8 cellular contexts compared by ENCODE assay signal in the genomic region with DNA sequence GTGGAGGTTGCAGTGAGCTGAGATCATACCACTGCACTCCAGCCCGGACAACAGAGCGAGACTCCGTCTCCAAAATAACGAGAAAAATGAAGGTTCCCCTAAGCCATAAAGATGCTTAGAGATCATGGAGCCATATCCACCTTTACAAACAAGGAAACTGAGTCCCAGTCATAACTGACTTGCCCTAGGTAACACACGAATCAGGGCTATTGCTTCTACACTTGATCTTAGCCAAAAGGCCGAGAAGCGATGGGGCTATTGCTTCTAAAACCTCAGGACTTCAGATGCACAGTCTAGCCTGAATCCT. TPM values are rescaled to one million over a fixed set of nuclear protein-coding genes. Genes with fewer than 3 reads are reported as not detected.
DNase-seq lines count a peak whose midpoint lies in the region; ATAC-seq and TF ChIP-seq lines count a peak whose summit lies in the region.

No MANE protein-coding gene starts in this region.

- DNase-seq in AG10803 (ENCODE audit: low read depth): no peak
- DNase-seq in Jurkat, Clone E6-1 (ENCODE audit: low read depth, low spot score): no peak
- no peak for DNase-seq in natural killer cell
- DNase-seq in Kasumi-1 (lab: John Stamatoyannopoulos, UW): no peak
- DNase-seq in HCEC 1CT: no peak
- DNase-seq in stimulated activated CD4-positive, alpha-beta T cell treated with anti-CD3 and anti-CD28 coated beads, Interleukin-4, amount 100 ng/mL, for 24 hours: no peak

- intact Hi-C loops in natural killer cell (cut with micrococcal nuclease): loop anchor here (10.0 kb wide), 2 partner anchors 241 to 361 kb away; partner anchors contain the start of genes GYS1, PPP1R15A and RUVBL2

- peak overlapping the region; percentile 86 for H3K4me3 Mint-ChIP-seq in natural killer cell

- H3K4me3 ChIP-seq in AG10803 (ENCODE audit: low read length): peak overlapping the region; percentile 56
- peak overlapping the region; percentile 64 for H3K4me3 ChIP-seq in Jurkat, Clone E6-1 (ENCODE audit: low read length)

- no peaks in the 10 kb centered on the region for H3K27me3 Mint-ChIP-seq in natural killer cell (ENCODE audit: low read depth in 2 of 2)

- H3K36me3 Mint-ChIP-seq in natural killer cell: no peaks in the 10 kb centered on the region

- peak overlapping the region; percentile 85 to 99 for H3K27ac Mint-ChIP-seq in natural killer cell

- TF ChIP-seq CTCF in AG10803 (conservative IDR thresholded peaks at IDR 0.05; ENCODE audit: low read length) (no peak), natural killer cell (IDR thresholded peaks at IDR 0.05) (no peak)

- H3K4me1 Mint-ChIP-seq in natural killer cell: peaks cover 34 to 41% of the 10 kb centered on the region in 2 donors

- peak overlapping the region; percentile 94 for H3K27ac ChIP-seq in cingulate gyrus (ENCODE audit: low read depth, low read length)

- ATAC-seq in natural killer cell: no peak
- no peak for ATAC-seq in GM19467 (IDR thresholded peaks at IDR 0.05; ENCODE audit: unreplicated experiment)

- H3K9me3 Mint-ChIP-seq in natural killer cell: peaks cover 0 to 4% of the 10 kb centered on the region in 2 donors

RNA-seq across cellular contexts. Expression of gene DBP, which starts 3.2 kb away (rescaled TPM):
- 23.6 TPM for polyA plus RNA-seq in Jurkat, Clone E6-1 (2012; ENCODE audit: insufficient read depth, insufficient read length)
- total RNA-seq in natural killer cell: 10 to 100 TPM; 16.4 to 31.2 (median 24.3) TPM

RNA-seq across cellular contexts. Expression of gene CA11, which starts 12.0 kb away (rescaled TPM):
- polyA plus RNA-seq in Jurkat, Clone E6-1 (2012; ENCODE audit: insufficient read depth, insufficient read length): 21.9 TPM
- 10 to 100 TPM in 2 of 3 donors, 1 to 10 TPM in 1; 9.2 to 11.9 (median 11.0) TPM for total RNA-seq in natural killer cell

RNA-seq across cellular contexts. Expression of gene SPHK2, which starts 14.7 kb away (rescaled TPM):
- polyA plus RNA-seq in Jurkat, Clone E6-1 (2012; ENCODE audit: insufficient read depth, insufficient read length): 21.6 TPM
- total RNA-seq in natural killer cell: 10 to 100 TPM; 18.6 to 28.3 (median 23.2) TPM

RNA-seq across cellular contexts. Expression of gene RPL18, which starts 15.0 kb away (rescaled TPM):
- polyA plus RNA-seq in Jurkat, Clone E6-1 (2012; ENCODE audit: insufficient read depth, insufficient read length): 2,707 TPM
- total RNA-seq in natural killer cell: 1,000 to 10,000 TPM in 2 of 3 donors, 100 to 1,000 TPM in 1; 900 to 1,086 (median 1,066) TPM

RNA-seq across cellular contexts. Expression of gene FAM83E, which starts 19.1 kb away (rescaled TPM):
- polyA plus RNA-seq in Jurkat, Clone E6-1 (2012; ENCODE audit: insufficient read depth, insufficient read length): not detected
- 1 to 10 TPM in 2 of 3 donors, under 1 TPM in 1; 0.70 to 1.3 (median 1.1) TPM for total RNA-seq in natural killer cell
